In genomic region chr11:73306977-73307322, GRCh38 we compare ENCODE assay signal across 8 cellular contexts. TPM values are rescaled to one million over a fixed set of nuclear protein-coding genes. Genes with fewer than 3 reads are reported as not detected.
DNase-seq lines count a peak whose midpoint lies in the region; ATAC-seq and TF ChIP-seq lines count a peak whose summit lies in the region.

No MANE protein-coding gene starts in this region.

- H3K79me2 ChIP-seq in trophoblast cell (ENCODE audit: control insufficient read depth, insufficient read depth, low read length, poor library complexity): peaks cover 30% of the 10 kb centered on the region

- in situ Hi-C loops in Panc1 (cut with HindIII; ENCODE audit: low pct_unique_long_range_greater_than_20kb, low sequenced_read_pairs): no loop called here

- no peak for ATAC-seq in Panc1
- no peak for ATAC-seq in GM18870 (IDR thresholded peaks at IDR 0.05; ENCODE audit: unreplicated experiment)

- H3K4me1 ChIP-seq in ES-I3 (ENCODE audit: insufficient read depth, low read length): peaks cover 4% of the 10 kb centered on the region; the same call in 1 of the 2 replicates
- peaks cover 26% of the 10 kb centered on the region for H3K4me1 ChIP-seq in Panc1 (ENCODE audit: control insufficient read depth, insufficient read depth, low read length)
- peaks cover 3 to 5% of the 10 kb centered on the region in 2 donors for H3K4me1 ChIP-seq in esophagus (ENCODE audit: control insufficient read depth in 2 of 2, insufficient read depth in 2 of 2, low read length in 1 of 2)
- peaks cover 22 to 31% of the 10 kb centered on the region in 2 experiments for H3K4me1 ChIP-seq in trophoblast cell (ENCODE audit: control insufficient read depth in 1 of 2, insufficient read depth in 2 of 2, low read length in 2 of 2)

- H3K9me3 ChIP-seq in ES-I3 (ENCODE audit: control insufficient read depth, insufficient read depth, low read length) (no peaks in the 10 kb centered on the region), Panc1 (ENCODE audit: control insufficient read depth, insufficient read depth, low read depth, low read length) (no peaks in the 10 kb centered on the region), esophagus (ENCODE audit: control insufficient read depth in 2 of 2, insufficient read depth in 1 of 2, low read depth in 1 of 2, low read length in 1 of 2) (no peaks in the 10 kb centered on the region), trophoblast cell (ENCODE audit: insufficient read depth, low read depth, low read length) (peaks cover 2% of the 10 kb centered on the region)

- H4K91ac ChIP-seq in trophoblast cell (ENCODE audit: low read depth, low read length): no peak overlapping the region

- H2BK120ac ChIP-seq in trophoblast cell (ENCODE audit: insufficient read depth, low read length, poor library complexity): peak overlapping the region; percentile 34

- no peak overlapping the region for H3K23ac ChIP-seq in trophoblast cell (ENCODE audit: low read length)

- POLR2A ChIA-PET in Panc1 (lab: Charles Lee): interaction anchor here (0.6 to 1.0 kb wide), 5 partner anchors 28 to 1800 kb away, joined by 3 to 21 read pairs (median 7); no protein-coding TSS in a partner anchor

- H3K14ac ChIP-seq in trophoblast cell (ENCODE audit: low read length): no peak overlapping the region

- no peak for TF ChIP-seq CTCF in Panc1 (IDR thresholded peaks at IDR 0.05)

- H2BK12ac ChIP-seq in trophoblast cell (ENCODE audit: low read length): peak overlapping the region; percentile 25

- no peak for DNase-seq in Panc1 (ENCODE audit: low read depth, low spot score)
- DNase-seq in trophoblast cell: no peak
- DNase-seq in dedifferentiated amniotic fluid mesenchymal stem cell (ENCODE audit: extremely low spot score): no peak
- DNase-seq in stimulated activated CD4-positive, alpha-beta T cell treated with anti-CD3 and anti-CD28 coated beads, Interleukin-2, amount 100 ng/mL, for 48 hours: no peak
- no peak for DNase-seq in DMS79 (lab: John Stamatoyannopoulos, UW)

- H3K4me3 ChIP-seq in Panc1 (ENCODE audit: low read depth in 2 of 2, low read length in 2 of 2): peak overlapping the region; percentile 50 to 79
- H3K4me3 ChIP-seq in esophagus (ENCODE audit: low read depth in 1 of 2, low read length in 2 of 2): peak overlapping the region in 1 of 2 donors; percentile 63
- H3K4me3 ChIP-seq in trophoblast cell (ENCODE audit: low read depth, low read length): no peak overlapping the region

- H3K9ac ChIP-seq in ES-I3 (ENCODE audit: low read depth, low read length) (peak overlapping the region; percentile 37), trophoblast cell (ENCODE audit: low read length) (no peak overlapping the region)

- H3K36me3 ChIP-seq in ES-I3 (ENCODE audit: insufficient read depth, low read length): no peaks in the 10 kb centered on the region
- no peaks in the 10 kb centered on the region for H3K36me3 ChIP-seq in Panc1 (ENCODE audit: control insufficient read depth, insufficient read depth, low read length)
- H3K36me3 ChIP-seq in esophagus (ENCODE audit: control insufficient read depth in 2 of 2, insufficient read depth in 2 of 2, low read length in 1 of 2): no peaks in the 10 kb centered on the region
- H3K36me3 ChIP-seq in trophoblast cell (ENCODE audit: control insufficient read depth in 1 of 2, insufficient read depth in 2 of 2, low read length in 2 of 2): peaks cover 9 to 12% of the 10 kb centered on the region in 2 experiments

- peak overlapping the region; percentile 15 for H4K8ac ChIP-seq in trophoblast cell (ENCODE audit: low read depth, low read length)

- H2BK5ac ChIP-seq in trophoblast cell (ENCODE audit: low read depth, low read length, poor library complexity): peak overlapping the region; percentile 15

- 12 to 16% methylated on average over 18 of the region's 18 CpGs for WGBS in esophagus, 2 donors
- WGBS in trophoblast cell (ENCODE audit: extremely low coverage, insufficient coverage, insufficient read length): no CpG with 5 or more reads among the region's 18 CpGs

- H3K27me3 ChIP-seq in Panc1 (ENCODE audit: control insufficient read depth, insufficient read depth, low read length) (no peaks in the 10 kb centered on the region), esophagus (ENCODE audit: control insufficient read depth in 1 of 2, insufficient read depth in 2 of 2, low read length in 2 of 2) (no peaks in the 10 kb centered on the region), trophoblast cell (ENCODE audit: insufficient read depth, low read length) (no peaks in the 10 kb centered on the region)

- no peak overlapping the region for H3K18ac ChIP-seq in trophoblast cell (ENCODE audit: low read length)

- intact Hi-C loops in Panc1 (cut with micrococcal nuclease; ENCODE audit: unreplicated experiment): loop anchor here (1.0 to 10.0 kb wide), 2 partner anchors 28 to 88 kb away; no protein-coding TSS in a partner anchor

- H2AK5ac ChIP-seq in trophoblast cell (ENCODE audit: low read length): no peak overlapping the region

- H2AFZ ChIP-seq in trophoblast cell (ENCODE audit: insufficient read depth, low read length, poor library complexity): peak overlapping the region; percentile 15

- CTCF ChIA-PET in Panc1 (lab: Charles Lee): interaction anchor here (0.6 to 3.4 kb wide), 20 partner anchors 8 to 1101 kb away, joined by 3 to 55 read pairs (median 6); no protein-coding TSS in a partner anchor

- H4K12ac ChIP-seq in trophoblast cell (ENCODE audit: low read depth, low read length): no peak overlapping the region

- no TSS peak for BruUV-seq in Panc1 (replicated peaks; lab: Mats Ljungman, UMichigan)

- peaks cover 23% of the 10 kb centered on the region for H3K79me1 ChIP-seq in trophoblast cell (ENCODE audit: low read length)

- peak overlapping the region; percentile 81 for H3K27ac ChIP-seq in Panc1 (ENCODE audit: low read length)
- peak overlapping the region; percentile 26 to 80 for H3K27ac ChIP-seq in esophagus (ENCODE audit: low read depth in 2 of 2, low read length in 1 of 2)
- H3K27ac ChIP-seq in trophoblast cell (ENCODE audit: low read depth, low read length): peak overlapping the region; percentile 55

- no peak overlapping the region for H3K4ac ChIP-seq in trophoblast cell (ENCODE audit: low read depth, low read length)

- peak overlapping the region; percentile 69 for H3K4me2 ChIP-seq in trophoblast cell (ENCODE audit: low read length)

RNA-seq across cellular contexts. Expression of gene ARHGEF17, which starts 1.1 kb away (rescaled TPM):
- total RNA-seq in Panc1 (2021; ENCODE audit: unreplicated experiment): 43.2 TPM
- polyA plus RNA-seq in Panc1 (2012; ENCODE audit: insufficient read length): 52.5 TPM
- 10 to 100 TPM in 1 of 2 donors, 1 to 10 TPM in 1; 8.2 to 11.8 TPM for polyA plus RNA-seq in esophagus
- polyA plus RNA-seq in trophoblast cell (2013): 31.0 and 31.5 TPM in 2 replicates

RNA-seq across cellular contexts. Expression of gene P2RY6, which starts 34.8 kb away (rescaled TPM):
- 0.59 TPM for total RNA-seq in Panc1 (2021; ENCODE audit: unreplicated experiment)
- polyA plus RNA-seq in Panc1 (2012; ENCODE audit: insufficient read length): 0.45 TPM
- polyA plus RNA-seq in esophagus: 1 to 10 TPM in 1 of 2 donors, under 1 TPM in 1; 0.71 to 1.7 TPM
- 45.7 and 47.8 TPM in 2 replicates for polyA plus RNA-seq in trophoblast cell (2013)
